ENCODE assay signal across 29 cellular contexts in genomic region chr14:101867854-101868253, GRCh38.
DNase-seq lines count a peak whose midpoint lies in the region; ATAC-seq and TF ChIP-seq lines count a peak whose summit lies in the region.
"Had no signal": no experiment of that assay in that cellular context is flagged by ENCODE, and none has a peak within 500 bp of the region (broad histone marks: within the 10 kb centered on the region; RNA-seq: fewer than 3 reads in every experiment).

No MANE protein-coding gene starts in this region.

- H3K9me3 ChIP-seq in CD4-positive, alpha-beta T cell (ENCODE audit: control insufficient read depth, low read length), result no peaks in the 10 kb centered on the region
- H3K9me3 ChIP-seq: stomach, tibial artery had no signal

- no peak for DNase-seq in activated CD4-positive, alpha-beta T cell treated with anti-CD3 and anti-CD28 coated beads, Interleukin-2, amount 10 ng/mL, durations not matched to agents 24 days and 14 days
- DNase-seq in activated CD4-positive, alpha-beta T cell treated with anti-CD3 and anti-CD28 coated beads for 1 hour, result no peak
- no peak for DNase-seq in CD4-positive, alpha-beta T cell
- DNase-seq in activated naive CD8-positive, alpha-beta T cell treated with anti-CD3 and anti-CD28 coated beads, Interleukin-2, amount 10 ng/mL, durations not matched to agents 7 days and 5 days, result no peak
- DNase-seq in mesothelial cell of epicardium (ENCODE audit: low spot score in 2 of 2, unreplicated experiment in 2 of 2) (no peak), dermis blood vessel endothelial cell (no peak)
- no peak for DNase-seq in activated T-helper 1 cell treated with anti-CD3 and anti-CD28 coated beads, Interleukin-12 subunit alpha, Interleukin-12 subunit beta, Interleukin-2, Interleukin-4 antibody, amounts not matched to agents 30 ng/mL and 10 ng/mL and 1 ng/mL, durations not matched to agents 14 hours and 24 hours and 36 hours (ENCODE audit: low spot score)
- DNase-seq: activated CD4-positive, alpha-beta T cell treated with anti-CD3 and anti-CD28 coated beads, Interleukin-2, amount 50 U/mL, for 4 hours; activated gamma-delta T cell; amniotic stem cell; brain microvascular endothelial cell; DMS153; effector CD8-positive, alpha-beta T cell; foreskin fibroblast; IMR-90; mammary epithelial cell; NCI-H1048; NCI-H187; NCI-H524; NK-92 treated with Interleukin-12 subunit alpha and Interleukin-12 subunit beta, amount 100 ng/mL, for 24 hours; PC-3; SHP77; stomach; T1000; tibial artery; WERI-Rb-1 had no signal

- no peak for TF ChIP-seq CTCF in CD4-positive, alpha-beta T cell (IDR thresholded peaks at IDR 0.05)
- no peak for TF ChIP-seq CTCF in mesothelial cell of epicardium (IDR thresholded peaks at IDR 0.05; ENCODE audit: unreplicated experiment)

- peak overlapping the region; percentile 7 for H3K27ac Mint-ChIP-seq in activated CD4-positive, alpha-beta T cell treated with anti-CD3 and anti-CD28 coated beads, Interleukin-2, amount 10 ng/mL, durations not matched to agents 24 days and 14 days
- H3K27ac Mint-ChIP-seq in CD4-positive, alpha-beta T cell, result peak overlapping the region; percentile 55
- peak overlapping the region; percentile 9 for H3K27ac Mint-ChIP-seq in activated naive CD8-positive, alpha-beta T cell treated with anti-CD3 and anti-CD28 coated beads, Interleukin-2, amount 10 ng/mL, durations not matched to agents 7 days and 5 days
- peak overlapping the region; percentile 62 for H3K27ac Mint-ChIP-seq in mesothelial cell of epicardium
- H3K27ac Mint-ChIP-seq in activated T-helper 1 cell treated with anti-CD3 and anti-CD28 coated beads, Interleukin-12 subunit alpha, Interleukin-12 subunit beta, Interleukin-2, Interleukin-4 antibody, amounts not matched to agents 30 ng/mL and 10 ng/mL and 1 ng/mL, durations not matched to agents 14 hours and 24 hours and 36 hours, result no peak overlapping the region

- H3K27me3 ChIP-seq in CD4-positive, alpha-beta T cell (ENCODE audit: control insufficient read depth, insufficient read depth, low read length), result no peaks in the 10 kb centered on the region
- H3K27me3 ChIP-seq: brain microvascular endothelial cell, stomach, tibial artery had no signal

- H3K4me1 Mint-ChIP-seq in activated CD4-positive, alpha-beta T cell treated with anti-CD3 and anti-CD28 coated beads, Interleukin-2, amount 10 ng/mL, durations not matched to agents 24 days and 14 days, result peaks cover 33% of the 10 kb centered on the region
- H3K4me1 Mint-ChIP-seq in CD4-positive, alpha-beta T cell (ENCODE audit: low read depth), result peaks cover 75% of the 10 kb centered on the region
- peaks cover 12% of the 10 kb centered on the region for H3K4me1 Mint-ChIP-seq in activated naive CD8-positive, alpha-beta T cell treated with anti-CD3 and anti-CD28 coated beads, Interleukin-2, amount 10 ng/mL, durations not matched to agents 7 days and 5 days
- no peaks in the 10 kb centered on the region for H3K4me1 Mint-ChIP-seq in mesothelial cell of epicardium
- peaks cover 42% of the 10 kb centered on the region for H3K4me1 Mint-ChIP-seq in activated T-helper 1 cell treated with anti-CD3 and anti-CD28 coated beads, Interleukin-12 subunit alpha, Interleukin-12 subunit beta, Interleukin-2, Interleukin-4 antibody, amounts not matched to agents 30 ng/mL and 10 ng/mL and 1 ng/mL, durations not matched to agents 14 hours and 24 hours and 36 hours (ENCODE audit: low read depth)

- no peak overlapping the region for H3K27ac ChIP-seq in CD4-positive, alpha-beta T cell (ENCODE audit: low read depth, low read length)
- H3K27ac ChIP-seq: 22Rv1, brain microvascular endothelial cell, stomach, tibial artery, WERI-Rb-1 had no signal

- H3K27me3 Mint-ChIP-seq in activated CD4-positive, alpha-beta T cell treated with anti-CD3 and anti-CD28 coated beads, Interleukin-2, amount 10 ng/mL, durations not matched to agents 24 days and 14 days, result no peaks in the 10 kb centered on the region
- no peaks in the 10 kb centered on the region for H3K27me3 Mint-ChIP-seq in CD4-positive, alpha-beta T cell
- H3K27me3 Mint-ChIP-seq in activated naive CD8-positive, alpha-beta T cell treated with anti-CD3 and anti-CD28 coated beads, Interleukin-2, amount 10 ng/mL, durations not matched to agents 7 days and 5 days, result no peaks in the 10 kb centered on the region
- no peaks in the 10 kb centered on the region for H3K27me3 Mint-ChIP-seq in mesothelial cell of epicardium (ENCODE audit: low read depth)
- no peaks in the 10 kb centered on the region for H3K27me3 Mint-ChIP-seq in activated T-helper 1 cell treated with anti-CD3 and anti-CD28 coated beads, Interleukin-12 subunit alpha, Interleukin-12 subunit beta, Interleukin-2, Interleukin-4 antibody, amounts not matched to agents 30 ng/mL and 10 ng/mL and 1 ng/mL, durations not matched to agents 14 hours and 24 hours and 36 hours (ENCODE audit: insufficient read depth)

- CTCF ChIA-PET in CD4-positive, alpha-beta T cell (lab: Charles Lee), result interaction anchor here (0.5 to 1.5 kb wide), 2 partner anchors 23 to 128 kb away, joined by 3 read pairs; no protein-coding TSS in a partner anchor

- intact Hi-C loops in activated CD4-positive, alpha-beta T cell treated with anti-CD3 and anti-CD28 coated beads, Interleukin-2, amount 10 ng/mL, durations not matched to agents 24 days and 14 days (cut with micrococcal nuclease), result no loop called here
- intact Hi-C loops in CD4-positive, alpha-beta T cell (cut with DNase I, micrococcal nuclease), result no loop called here
- intact Hi-C loops in activated T-helper 1 cell treated with anti-CD3 and anti-CD28 coated beads, Interleukin-12 subunit alpha, Interleukin-12 subunit beta, Interleukin-2, Interleukin-4 antibody, amounts not matched to agents 30 ng/mL and 10 ng/mL and 1 ng/mL, durations not matched to agents 14 hours and 24 hours and 36 hours (cut with micrococcal nuclease), result no loop called here

- POLR2A ChIA-PET in CD4-positive, alpha-beta T cell (lab: Charles Lee), result interaction anchor here (1.2 kb wide), 1 partner anchor 45 kb away, joined by 3 read pairs; no protein-coding TSS in a partner anchor
- POLR2A ChIA-PET in activated naive CD8-positive, alpha-beta T cell treated with anti-CD3 and anti-CD28 coated beads, Interleukin-2, amount 10 ng/mL, durations not matched to agents 7 days and 5 days (lab: Charles Lee), result interaction anchor here (0.6 kb wide), 1 partner anchor 9 kb away, joined by 6 read pairs; no protein-coding TSS in a partner anchor

- peaks cover 29% of the 10 kb centered on the region for H3K36me3 Mint-ChIP-seq in activated CD4-positive, alpha-beta T cell treated with anti-CD3 and anti-CD28 coated beads, Interleukin-2, amount 10 ng/mL, durations not matched to agents 24 days and 14 days (ENCODE audit: low read depth)
- H3K36me3 Mint-ChIP-seq in CD4-positive, alpha-beta T cell (ENCODE audit: low read depth), result peaks cover 74% of the 10 kb centered on the region
- H3K36me3 Mint-ChIP-seq in activated naive CD8-positive, alpha-beta T cell treated with anti-CD3 and anti-CD28 coated beads, Interleukin-2, amount 10 ng/mL, durations not matched to agents 7 days and 5 days, result peaks cover 24% of the 10 kb centered on the region
- H3K36me3 Mint-ChIP-seq in mesothelial cell of epicardium, result peaks cover 27% of the 10 kb centered on the region
- H3K36me3 Mint-ChIP-seq in activated T-helper 1 cell treated with anti-CD3 and anti-CD28 coated beads, Interleukin-12 subunit alpha, Interleukin-12 subunit beta, Interleukin-2, Interleukin-4 antibody, amounts not matched to agents 30 ng/mL and 10 ng/mL and 1 ng/mL, durations not matched to agents 14 hours and 24 hours and 36 hours (ENCODE audit: low read depth), result peaks cover 23% of the 10 kb centered on the region

- H3K4me3 Mint-ChIP-seq in activated CD4-positive, alpha-beta T cell treated with anti-CD3 and anti-CD28 coated beads, Interleukin-2, amount 10 ng/mL, durations not matched to agents 24 days and 14 days, result no peak overlapping the region
- H3K4me3 Mint-ChIP-seq in CD4-positive, alpha-beta T cell, result no peak overlapping the region
- no peak overlapping the region for H3K4me3 Mint-ChIP-seq in activated naive CD8-positive, alpha-beta T cell treated with anti-CD3 and anti-CD28 coated beads, Interleukin-2, amount 10 ng/mL, durations not matched to agents 7 days and 5 days
- no peak overlapping the region for H3K4me3 Mint-ChIP-seq in mesothelial cell of epicardium
- H3K4me3 Mint-ChIP-seq in activated T-helper 1 cell treated with anti-CD3 and anti-CD28 coated beads, Interleukin-12 subunit alpha, Interleukin-12 subunit beta, Interleukin-2, Interleukin-4 antibody, amounts not matched to agents 30 ng/mL and 10 ng/mL and 1 ng/mL, durations not matched to agents 14 hours and 24 hours and 36 hours, result no peak overlapping the region

- ATAC-seq in CD4-positive, alpha-beta T cell (ENCODE audit: poor library complexity), result no peak
- no peak for ATAC-seq in activated naive CD8-positive, alpha-beta T cell treated with anti-CD3 and anti-CD28 coated beads, Interleukin-2, amount 10 ng/mL, durations not matched to agents 7 days and 5 days (ENCODE audit: low read depth)
- no peak for ATAC-seq in HG03108 (IDR thresholded peaks at IDR 0.05; ENCODE audit: unreplicated experiment)
- ATAC-seq: esophagus mucosa, PC-3 had no signal

- no peaks in the 10 kb centered on the region for H3K9me3 Mint-ChIP-seq in activated CD4-positive, alpha-beta T cell treated with anti-CD3 and anti-CD28 coated beads, Interleukin-2, amount 10 ng/mL, durations not matched to agents 24 days and 14 days
- H3K9me3 Mint-ChIP-seq in CD4-positive, alpha-beta T cell, result no peaks in the 10 kb centered on the region
- H3K9me3 Mint-ChIP-seq in activated naive CD8-positive, alpha-beta T cell treated with anti-CD3 and anti-CD28 coated beads, Interleukin-2, amount 10 ng/mL, durations not matched to agents 7 days and 5 days, result no peaks in the 10 kb centered on the region
- no peaks in the 10 kb centered on the region for H3K9me3 Mint-ChIP-seq in mesothelial cell of epicardium
- H3K9me3 Mint-ChIP-seq in activated T-helper 1 cell treated with anti-CD3 and anti-CD28 coated beads, Interleukin-12 subunit alpha, Interleukin-12 subunit beta, Interleukin-2, Interleukin-4 antibody, amounts not matched to agents 30 ng/mL and 10 ng/mL and 1 ng/mL, durations not matched to agents 14 hours and 24 hours and 36 hours, result no peaks in the 10 kb centered on the region
